In the genomic region with DNA sequence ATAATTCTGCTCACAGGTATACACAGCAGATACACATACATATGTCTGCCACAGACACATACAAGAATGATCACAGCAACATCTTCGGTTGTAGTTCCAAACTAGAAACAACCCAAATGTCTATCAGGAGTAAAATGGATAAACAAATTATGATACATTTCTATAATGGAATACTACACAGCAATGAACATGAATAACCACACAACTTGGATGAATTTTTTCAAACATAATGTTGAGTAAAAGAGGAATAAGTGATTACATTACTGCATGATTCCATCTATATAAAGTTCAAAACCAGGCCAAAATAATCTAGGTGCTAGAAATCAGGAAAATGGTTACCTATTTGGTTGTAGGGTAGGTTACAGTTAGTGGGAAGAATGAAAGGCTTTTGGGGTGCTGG, we compare ENCODE assay signal across 39 cellular contexts. TPM values are rescaled to one million over a fixed set of nuclear protein-coding genes. Genes with fewer than 3 reads are reported as not detected.
"Had no signal": no experiment of that assay in that cellular context is flagged by ENCODE, and none has a peak within 500 bp of the region (broad histone marks: within the 10 kb centered on the region; RNA-seq: fewer than 3 reads in every experiment).

No MANE protein-coding gene starts in this region.

- H3K36me3 ChIP-seq: adrenal gland, ascending aorta, brain microvascular endothelial cell, breast epithelium, cardiac muscle cell had no signal

- H3K27ac ChIP-seq: adrenal gland, ascending aorta, body of pancreas, brain microvascular endothelial cell, breast epithelium, cardiac muscle cell had no signal

- ATAC-seq: activated naive CD4-positive, alpha-beta T cell treated with anti-CD3 and anti-CD28 coated beads, Interleukin-2, amount 50 U/mL, for 72 hours; activated naive CD8-positive, alpha-beta T cell treated with anti-CD3 and anti-CD28 coated beads, Interleukin-2, amount 50 U/mL, for 24 hours; activated T-cell treated with anti-CD3 and anti-CD28 coated beads, Interleukin-2, amount 50 U/mL, for 4 hours; activated T-cell treated with anti-CD3 and anti-CD28 coated beads, Interleukin-2, amount 50 U/mL, for 72 hours; activated T-helper 17 cell treated with anti-CD3 and anti-CD28 coated beads, Interleukin-2, amount 50 U/mL, for 72 hours; body of pancreas had no signal

- H3K36me3 Mint-ChIP-seq: activated naive CD4-positive, alpha-beta T cell treated with anti-CD3 and anti-CD28 coated beads, Interleukin-2, amount 10 ng/mL, durations not matched to agents 7 days and 5 days; activated naive CD8-positive, alpha-beta T cell; activated naive CD8-positive, alpha-beta T cell treated with anti-CD3 and anti-CD28 coated beads for 36 hours; activated naive CD8-positive, alpha-beta T cell treated with anti-CD3 and anti-CD28 coated beads, Interleukin-2, amount 10 ng/mL, durations not matched to agents 7 days and 5 days; brain had no signal

- H3K4me3 ChIP-seq: adrenal gland, ascending aorta, body of pancreas, breast epithelium, cardiac muscle cell had no signal

- H3K4me3 Mint-ChIP-seq: activated naive CD4-positive, alpha-beta T cell treated with anti-CD3 and anti-CD28 coated beads for 36 hours; activated naive CD4-positive, alpha-beta T cell treated with anti-CD3 and anti-CD28 coated beads, Interleukin-2, amount 10 ng/mL, durations not matched to agents 7 days and 5 days; activated naive CD4-positive, alpha-beta T cell treated with anti-CD3 and anti-CD28 coated beads, Interleukin-2, amount 50 U/mL, for 24 hours; activated naive CD8-positive, alpha-beta T cell; activated naive CD8-positive, alpha-beta T cell treated with anti-CD3 and anti-CD28 coated beads for 36 hours; activated naive CD8-positive, alpha-beta T cell treated with anti-CD3 and anti-CD28 coated beads, Interleukin-2, amount 10 ng/mL, durations not matched to agents 7 days and 5 days; activated naive CD8-positive, alpha-beta T cell treated with anti-CD3 and anti-CD28 coated beads, Interleukin-2, amount 50 U/mL, for 24 hours; activated T-cell treated with anti-CD3 and anti-CD28 coated beads, Interleukin-2, amount 50 U/mL, for 24 hours; activated T-cell treated with anti-CD3 and anti-CD28 coated beads, Interleukin-2, amount 50 U/mL, for 4 hours; activated T-cell treated with anti-CD3 and anti-CD28 coated beads, Interleukin-2, amount 50 U/mL, for 72 hours; activated T-helper 1 cell treated with anti-CD3 and anti-CD28 coated beads, Interleukin-12 subunit alpha, Interleukin-12 subunit beta, Interleukin-2, Interleukin-4 antibody, amounts not matched to agents 30 ng/mL and 10 ng/mL and 1 ng/mL, durations not matched to agents 14 hours and 24 hours and 36 hours; activated T-helper 17 cell treated with anti-CD3 and anti-CD28 coated beads, Interleukin-2, amount 50 U/mL, for 72 hours; brain; central memory CD8-positive, alpha-beta T cell had no signal

- H3K9me3 ChIP-seq: adrenal gland, ascending aorta, body of pancreas, breast epithelium had no signal

- H3K27ac Mint-ChIP-seq: activated naive CD4-positive, alpha-beta T cell treated with anti-CD3 and anti-CD28 coated beads for 36 hours; activated naive CD4-positive, alpha-beta T cell treated with anti-CD3 and anti-CD28 coated beads, Interleukin-2, amount 10 ng/mL, durations not matched to agents 7 days and 5 days; activated naive CD4-positive, alpha-beta T cell treated with anti-CD3 and anti-CD28 coated beads, Interleukin-2, amount 50 U/mL, for 24 hours; activated naive CD4-positive, alpha-beta T cell treated with anti-CD3 and anti-CD28 coated beads, Interleukin-2, amount 50 U/mL, for 72 hours; activated naive CD8-positive, alpha-beta T cell; activated naive CD8-positive, alpha-beta T cell treated with anti-CD3 and anti-CD28 coated beads for 36 hours; activated naive CD8-positive, alpha-beta T cell treated with anti-CD3 and anti-CD28 coated beads, Interleukin-2, amount 10 ng/mL, durations not matched to agents 7 days and 5 days; activated naive CD8-positive, alpha-beta T cell treated with anti-CD3 and anti-CD28 coated beads, Interleukin-2, amount 50 U/mL, for 24 hours; activated T-cell treated with anti-CD3 and anti-CD28 coated beads, Interleukin-2, amount 50 U/mL, for 24 hours; activated T-cell treated with anti-CD3 and anti-CD28 coated beads, Interleukin-2, amount 50 U/mL, for 72 hours; activated T-helper 1 cell treated with anti-CD3 and anti-CD28 coated beads, Interleukin-12 subunit alpha, Interleukin-12 subunit beta, Interleukin-2, Interleukin-4 antibody, amounts not matched to agents 30 ng/mL and 10 ng/mL and 1 ng/mL, durations not matched to agents 14 hours and 24 hours and 36 hours; activated T-helper 17 cell treated with anti-CD3 and anti-CD28 coated beads, Interleukin-2, amount 50 U/mL, for 72 hours; activated T-helper 2 cell treated with anti-CD3 and anti-CD28 coated beads, Interferon-gamma antibody, Interleukin-2, Interleukin-4, amounts not matched to agents 10 μg/mL and 5 μg/mL and 100 μg/mL, durations not matched to agents 14 hours and 24 hours and 36 hours; brain had no signal

- H3K9me3 Mint-ChIP-seq: activated naive CD4-positive, alpha-beta T cell treated with anti-CD3 and anti-CD28 coated beads for 36 hours; activated naive CD4-positive, alpha-beta T cell treated with anti-CD3 and anti-CD28 coated beads, Interleukin-2, amount 10 ng/mL, durations not matched to agents 7 days and 5 days; activated T-helper 1 cell treated with anti-CD3 and anti-CD28 coated beads, Interleukin-12 subunit alpha, Interleukin-12 subunit beta, Interleukin-2, Interleukin-4 antibody, amounts not matched to agents 30 ng/mL and 10 ng/mL and 1 ng/mL, durations not matched to agents 14 hours and 24 hours and 36 hours; activated T-helper 17 cell treated with anti-CD3 and anti-CD28 coated beads, Interleukin-2, amount 50 U/mL, for 72 hours; activated T-helper 2 cell treated with anti-CD3 and anti-CD28 coated beads, Interferon-gamma antibody, Interleukin-2, Interleukin-4, amounts not matched to agents 10 μg/mL and 5 μg/mL and 100 μg/mL, durations not matched to agents 14 hours and 24 hours and 36 hours; central memory CD8-positive, alpha-beta T cell had no signal

- DNase-seq: activated effector memory CD4-positive, alpha-beta T cell treated with anti-CD3 and anti-CD28 coated beads, Interleukin-2, amount 50 U/mL, for 16 hours; activated effector memory CD4-positive, alpha-beta T cell treated with Interleukin-2 at 50 U/mL for 16 hours; activated gamma-delta T cell; activated gamma-delta T cell treated with Interleukin-2 at 50 U/mL for 16 hours; activated naive CD4-positive, alpha-beta T cell; activated naive CD4-positive, alpha-beta T cell treated with anti-CD3 and anti-CD28 coated beads for 36 hours; activated naive CD4-positive, alpha-beta T cell treated with anti-CD3 and anti-CD28 coated beads, Interleukin-2, amount 10 ng/mL, durations not matched to agents 7 days and 5 days; activated naive CD4-positive, alpha-beta T cell treated with anti-CD3 and anti-CD28 coated beads, Interleukin-2, amount 50 U/mL, for 16 hours; activated naive CD4-positive, alpha-beta T cell treated with Interleukin-2 at 50 U/mL for 16 hours; activated naive CD8-positive, alpha-beta T cell treated with anti-CD3 and anti-CD28 coated beads for 36 hours; activated naive CD8-positive, alpha-beta T cell treated with anti-CD3 and anti-CD28 coated beads, Interleukin-2, amount 10 ng/mL, durations not matched to agents 7 days and 5 days; activated naive CD8-positive, alpha-beta T cell treated with anti-CD3 and anti-CD28 coated beads, Interleukin-2, amount 50 U/mL, for 24 hours; activated T-cell treated with anti-CD3 and anti-CD28 coated beads, Interleukin-2, amount 50 U/mL, for 24 hours; activated T-cell treated with anti-CD3 and anti-CD28 coated beads, Interleukin-2, amount 50 U/mL, for 4 hours; activated T-cell treated with anti-CD3 and anti-CD28 coated beads, Interleukin-2, amount 50 U/mL, for 48 hours; activated T-cell treated with anti-CD3 and anti-CD28 coated beads, Interleukin-2, amount 50 U/mL, for 72 hours; adrenal gland; amniotic stem cell; amygdala; anterior cingulate cortex; aorta; body of pancreas; brain microvascular endothelial cell; caudate nucleus; central memory CD4-positive, alpha-beta T cell; cerebellar nuclear complex had no signal

- H3K4me1 Mint-ChIP-seq: activated T-helper 17 cell treated with anti-CD3 and anti-CD28 coated beads, Interleukin-2, amount 50 U/mL, for 72 hours; central memory CD8-positive, alpha-beta T cell had no signal

- FAIRE-seq: astrocyte, bronchial epithelial cell had no signal

- H3K4me1 ChIP-seq: breast epithelium had no signal

RNA-seq across cellular contexts. Expression of gene EGFLAM, which starts 4.6 kb away (rescaled TPM):
- total RNA-seq: activated naive CD4-positive, alpha-beta T cell treated with anti-CD3 and anti-CD28 coated beads for 36 hours; activated naive CD4-positive, alpha-beta T cell treated with anti-CD3 and anti-CD28 coated beads, Interleukin-2, amount 50 U/mL, for 72 hours; activated naive CD8-positive, alpha-beta T cell treated with anti-CD3 and anti-CD28 coated beads for 36 hours; activated naive CD8-positive, alpha-beta T cell treated with anti-CD3 and anti-CD28 coated beads, Interleukin-2, amount 10 ng/mL, durations not matched to agents 7 days and 5 days; activated T-cell treated with anti-CD3 and anti-CD28 coated beads, Interleukin-2, amount 50 U/mL, for 4 hours; activated T-cell treated with anti-CD3 and anti-CD28 coated beads, Interleukin-2, amount 50 U/mL, for 72 hours; activated T-helper 1 cell treated with anti-CD3 and anti-CD28 coated beads, Interleukin-12 subunit alpha, Interleukin-12 subunit beta, Interleukin-2, Interleukin-4 antibody, amounts not matched to agents 30 ng/mL and 10 ng/mL and 1 ng/mL, durations not matched to agents 14 hours and 24 hours and 36 hours; activated T-helper 17 cell treated with anti-CD3 and anti-CD28 coated beads, Interleukin-2, amount 50 U/mL, for 72 hours; activated T-helper 2 cell treated with anti-CD3 and anti-CD28 coated beads, Interferon-gamma antibody, Interleukin-2, Interleukin-4, amounts not matched to agents 10 μg/mL and 5 μg/mL and 100 μg/mL, durations not matched to agents 14 hours and 24 hours and 36 hours had no signal
